ENCODE assay signal across 1 cellular context in genomic region chr10:87084291-87084782, GRCh38.
TF ChIP-seq lines count a peak whose summit lies in the region.

No MANE protein-coding gene starts in this region.

TF ChIP-seq in SK-N-SH, 30 proteins besides CTCF, POLR2A, EP300 and RAD21:
- peak; percentile 23; the same call in 1 of the 2 replicates for TF ChIP-seq JUND (IDR thresholded peaks at IDR 0.05)
- TF ChIP-seq POLR2AphosphoS5 (IDR thresholded peaks at IDR 0.05; ENCODE audit: low read depth, low read length): peak; percentile 30; the same call in 1 of the 2 replicates
- peak; percentile 10; the same call in 1 of the 2 replicates for TF ChIP-seq FOSL2 (IDR thresholded peaks at IDR 0.05; ENCODE audit: borderline replicate concordance, low read depth)
- TF ChIP-seq MEF2A (IDR thresholded peaks at IDR 0.05; ENCODE audit: borderline replicate concordance, low read depth): 0 out of 2 replicates have a peak, but pooled peaks have one; percentile 24
- TF ChIP-seq PBX3 (IDR thresholded peaks at IDR 0.05): peak; percentile 57
- peak; percentile 67 for TF ChIP-seq TCF12 (IDR thresholded peaks at IDR 0.05)
TF ChIP-seq in SK-N-SH: peak in this region for 6; not testable (repeated sequence) for 24.
